1 cellular context compared by ENCODE assay signal in genomic region chr1:172682812-172683211, GRCh38.
TF ChIP-seq lines count a peak whose summit lies in the region.

No MANE protein-coding gene starts in this region.

TF ChIP-seq in GM23338, 12 proteins besides CTCF, POLR2A, EP300 and RAD21 (continued from another document):
- TF ChIP-seq ZNF462 (CRISPR knock-in tag; IDR thresholded peaks at IDR 0.05) (no peak), STAT1 (IDR thresholded peaks at IDR 0.05; ENCODE audit: unreplicated experiment) (no peak), POLR2AphosphoS5 (IDR thresholded peaks at IDR 0.05; ENCODE audit: low read depth) (no peak)
